25 cellular contexts compared by ENCODE assay signal in genomic region chr11:79486239-79486984, GRCh38. TPM values are rescaled to one million over a fixed set of nuclear protein-coding genes. Genes with fewer than 3 reads are reported as not detected.
DNase-seq lines count a peak whose midpoint lies in the region; ATAC-seq, FAIRE-seq and TF ChIP-seq lines count a peak whose summit lies in the region.
"Had no signal": no experiment of that assay in that cellular context is flagged by ENCODE, and none has a peak within 500 bp of the region (broad histone marks: within the 10 kb centered on the region; RNA-seq: fewer than 3 reads in every experiment).

No MANE protein-coding gene starts in this region.

- FAIRE-seq in D721Med (lab: Jason Lieb, UNC), result no peak
- FAIRE-seq: islet of Langerhans, TTC549 had no signal

- no peak overlapping the region for H3K27ac Mint-ChIP-seq in HFFc6
- H3K27ac Mint-ChIP-seq: activated naive CD4-positive, alpha-beta T cell treated with anti-CD3 and anti-CD28 coated beads, Interleukin-2, amount 50 U/mL, for 24 hours; activated T-cell treated with anti-CD3 and anti-CD28 coated beads, Interleukin-2, amount 50 U/mL, for 72 hours; CD4-positive, alpha-beta memory T cell; IgD-negative memory B cell had no signal

- peak overlapping the region; percentile 22; the same call in 1 of the 2 replicates for H3K4me3 Mint-ChIP-seq in HFFc6
- H3K4me3 Mint-ChIP-seq: activated naive CD4-positive, alpha-beta T cell treated with anti-CD3 and anti-CD28 coated beads, Interleukin-2, amount 50 U/mL, for 24 hours; activated T-cell treated with anti-CD3 and anti-CD28 coated beads, Interleukin-2, amount 50 U/mL, for 72 hours had no signal

- peak; percentile 54 for ATAC-seq in foreskin keratinocyte
- ATAC-seq: activated T-cell treated with anti-CD3 and anti-CD28 coated beads, Interleukin-2, amount 50 U/mL, for 72 hours; Right ventricle myocardium inferior; stimulated activated naive CD8-positive, alpha-beta T cell treated with anti-CD3 and anti-CD28 coated beads, Interleukin-15, Interleukin-2, amounts not matched to agents 100 U/mL and 50 U/mL, for 24 hours had no signal

- TF ChIP-seq CTCF in HFFc6 (IDR thresholded peaks at IDR 0.05), result no peak
- TF ChIP-seq CTCF in OCI-LY7 (conservative IDR thresholded peaks at IDR 0.05; ENCODE audit: low read length), result no peak
- no peak for TF ChIP-seq CTCF in foreskin keratinocyte (conservative IDR thresholded peaks at IDR 0.05)
- no peak for TF ChIP-seq CTCF in D721Med (IDR thresholded peaks at IDR 0.05; ENCODE audit: insufficient read depth, missing control alignments)

- H4K20me1 ChIP-seq in OCI-LY7 (ENCODE audit: insufficient read depth, low read length), result no peaks in the 10 kb centered on the region

- no TSS peak for BruUV-seq in OCI-LY7 (replicated peaks; lab: Mats Ljungman, UMichigan)

- H3K4me3 ChIP-seq in OCI-LY7 (ENCODE audit: low read depth, low read length, poor library complexity, severe bottlenecking), result no peak overlapping the region
- H3K4me3 ChIP-seq: lung, spleen, tibial nerve had no signal

- H3K36me3 Mint-ChIP-seq in HFFc6 (ENCODE audit: low read depth), result no peaks in the 10 kb centered on the region
- H3K36me3 Mint-ChIP-seq: activated naive CD4-positive, alpha-beta T cell treated with anti-CD3 and anti-CD28 coated beads, Interleukin-2, amount 50 U/mL, for 24 hours; CD4-positive, alpha-beta memory T cell; IgD-negative memory B cell had no signal

- H3K79me2 ChIP-seq in OCI-LY7 (ENCODE audit: insufficient read depth, low read depth, low read length), result no peaks in the 10 kb centered on the region

- peak overlapping the region; percentile 10; the same call in 1 of the 2 replicates for H2AFZ ChIP-seq in OCI-LY7 (ENCODE audit: low read length)

- peak overlapping the region; percentile 13; the same call in 1 of the 2 replicates for H3K4me2 ChIP-seq in OCI-LY7 (ENCODE audit: low read length)

- peaks cover 17% of the 10 kb centered on the region for H3K4me1 Mint-ChIP-seq in HFFc6 (ENCODE audit: low read depth)
- H3K4me1 Mint-ChIP-seq: activated naive CD4-positive, alpha-beta T cell treated with anti-CD3 and anti-CD28 coated beads, Interleukin-2, amount 50 U/mL, for 24 hours had no signal

- no peak overlapping the region for H3K27ac ChIP-seq in OCI-LY7 (ENCODE audit: low read depth, low read length, poor library complexity, severe bottlenecking)
- no peak overlapping the region for H3K27ac ChIP-seq in foreskin keratinocyte
- H3K27ac ChIP-seq: spleen, tibial nerve had no signal

- no peaks in the 10 kb centered on the region for H3K9me3 Mint-ChIP-seq in HFFc6
- H3K9me3 Mint-ChIP-seq: activated naive CD4-positive, alpha-beta T cell treated with anti-CD3 and anti-CD28 coated beads, Interleukin-2, amount 50 U/mL, for 24 hours; activated T-cell treated with anti-CD3 and anti-CD28 coated beads, Interleukin-2, amount 50 U/mL, for 72 hours; IgD-negative memory B cell had no signal

- peaks cover 5% of the 10 kb centered on the region for H3K27me3 ChIP-seq in foreskin keratinocyte
- H3K27me3 ChIP-seq: spleen, tibial nerve had no signal

- no peaks in the 10 kb centered on the region for H3K9me3 ChIP-seq in OCI-LY7 (ENCODE audit: low read length)
- H3K9me3 ChIP-seq: spleen, tibial nerve had no signal

- POLR2A ChIA-PET in OCI-LY7 (lab: Charles Lee), result no interaction called here

- H3K27me3 Mint-ChIP-seq in HFFc6 (ENCODE audit: insufficient read depth), result peaks cover 32% of the 10 kb centered on the region
- H3K27me3 Mint-ChIP-seq: activated naive CD4-positive, alpha-beta T cell treated with anti-CD3 and anti-CD28 coated beads, Interleukin-2, amount 50 U/mL, for 24 hours; CD4-positive, alpha-beta memory T cell; IgD-negative memory B cell had no signal

- intact Hi-C loops in OCI-LY7 (cut with micrococcal nuclease; ENCODE audit: unreplicated experiment), result no loop called here

- H3K9me2 ChIP-seq in OCI-LY7 (ENCODE audit: insufficient read depth, low read length), result no peaks in the 10 kb centered on the region

- H3K36me3 ChIP-seq in OCI-LY7 (ENCODE audit: insufficient read depth, low read length), result no peaks in the 10 kb centered on the region
- H3K36me3 ChIP-seq: spleen, tibial nerve had no signal

- DNase-seq in HFFc6, result no peak
- DNase-seq in OCI-LY7 (ENCODE audit: low spot score), result no peak
- DNase-seq in foreskin keratinocyte, result peak in 1 of 2 donors; percentile 27
- peak; percentile 7 for DNase-seq in renal cortical epithelial cell (ENCODE audit: low read depth)
- no peak for DNase-seq in D721Med (ENCODE audit: insufficient read length, low spot score)
- no peak for DNase-seq in DMS 273 (lab: John Stamatoyannopoulos, UW; ENCODE audit: unreplicated experiment)
- DNase-seq in SHP77 treated with DMSO at 0.1 percent for 48 hours (lab: John Stamatoyannopoulos, UW), result no peak
- DNase-seq: activated T-cell treated with anti-CD3 and anti-CD28 coated beads, Interleukin-2, amount 50 U/mL, for 72 hours; aorta; CD4-positive, alpha-beta memory T cell; DMS153; NCI-H1436 treated with DMSO at 0.1 percent for 48 hours; NCI-H2171; nucleus accumbens; retina; spleen; stimulated activated CD4-positive, alpha-beta T cell treated with anti-CD3 and anti-CD28 coated beads, Interleukin-4, amount 100 ng/mL, for 24 hours; stimulated activated naive CD8-positive, alpha-beta T cell treated with anti-CD3 and anti-CD28 coated beads, Interleukin-15, Interleukin-2, amounts not matched to agents 100 U/mL and 50 U/mL, for 24 hours had no signal

- peaks cover 20% of the 10 kb centered on the region for H3K4me1 ChIP-seq in OCI-LY7 (ENCODE audit: insufficient read depth, low read length, poor library complexity, severe bottlenecking)
- H3K4me1 ChIP-seq in foreskin keratinocyte, result no peaks in the 10 kb centered on the region
- H3K4me1 ChIP-seq: tibial nerve had no signal

- CTCF ChIA-PET in OCI-LY7 (lab: Charles Lee; ENCODE audit: unreplicated experiment), result no interaction called here

RNA-seq across cellular contexts. Expression of gene TENM4, which starts 45.6 kb away (rescaled TPM):
- 10 to 100 TPM; 20.9 to 45.5 (median 26.5) TPM for total RNA-seq in HFFc6 (2021; fragmentation: NEBNext Ultra II Directional; extraction: Animal tissue kit (Norgen Biotek cat#: 25700))
- total RNA-seq in OCI-LY7 (2014; rRNA removed; shearing (Covaris generic)), result not detected in 2 replicates
- total RNA-seq in OCI-LY7 (2022), result not detected in 2 replicates
- 16.8 and 25.1 TPM in 2 replicates for total RNA-seq in foreskin keratinocyte
- 1.3 and 1.7 TPM in 2 replicates for polyA plus RNA-seq in foreskin keratinocyte
- 59.6 and 306 TPM in 2 replicates for total RNA-seq in renal cortical epithelial cell
- polyA plus RNA-seq: IgD-negative memory B cell had no signal

Comparison
In these comparisons a context has a peak if more than half of its experiments do, and no peak if none do; other contexts are left out.
1. RNA of gene TENM4, which starts 45.6 kb away (total RNA-seq): 59.6 to 306 TPM in renal cortical epithelial cell, 20.9 to 45.5 TPM in HFFc6 and 16.8 to 25.1 TPM in foreskin keratinocyte; not detected in OCI-LY7; every median in the first group is over 10 times any median in the second.